Comparison of ENCODE assay signal across 23 cellular contexts in genomic region chr12:93568091-93568490, GRCh38. TPM values are rescaled to one million over a fixed set of nuclear protein-coding genes. Genes with fewer than 3 reads are reported as not detected.
DNase-seq lines count a peak whose midpoint lies in the region; ATAC-seq and TF ChIP-seq lines count a peak whose summit lies in the region.
"Had no signal": no experiment of that assay in that cellular context is flagged by ENCODE, and none has a peak within 500 bp of the region (broad histone marks: within the 10 kb centered on the region; RNA-seq: fewer than 3 reads in every experiment).

No MANE protein-coding gene starts in this region.

- no TSS peak for BruUV-seq in Panc1 (replicated peaks; lab: Mats Ljungman, UMichigan)

- no peak for DNase-seq in stimulated activated naive CD8-positive, alpha-beta T cell treated with anti-CD3 and anti-CD28 coated beads, Interleukin-15, amount 100 ng/mL, for 72 hours
- DNase-seq in Panc1 (ENCODE audit: low read depth, low spot score) (no peak), immature natural killer cell (no peak), Right ventricle myocardium inferior (ENCODE audit: missing footprints) (no peak)
- DNase-seq: activated CD4-positive, alpha-beta T cell treated with anti-CD3 and anti-CD28 coated beads, Interleukin-2, amount 50 U/mL, for 1 hour; activated naive CD4-positive, alpha-beta T cell treated with anti-CD3 and anti-CD28 coated beads, Interleukin-2, amount 50 U/mL, for 16 hours; COR-L47; endodermal cell; H9; left cardiac atrium; NCI-H1417 treated with DMSO at 0.1 percent for 48 hours; NCI-H2107; NCI-H510A; NK-92 treated with Interleukin-12 subunit alpha and Interleukin-12 subunit beta, amount 100 ng/mL, for 24 hours; small intestine; stimulated activated CD4-positive, alpha-beta T cell treated with anti-CD3 and anti-CD28 coated beads, Interleukin-2, amount 100 ng/mL, for 48 hours; stimulated activated naive CD8-positive, alpha-beta T cell treated with anti-CD3 and anti-CD28 coated beads, Interleukin-15, Interleukin-2, amounts not matched to agents 100 U/mL and 50 U/mL, for 24 hours had no signal

- H3K27ac ChIP-seq in Panc1 (ENCODE audit: low read length) = peak overlapping the region; percentile 62
- H3K27ac ChIP-seq: RWPE1, tibial nerve had no signal

- H3K4me1 Mint-ChIP-seq in stimulated activated naive CD8-positive, alpha-beta T cell treated with anti-CD3 and anti-CD28 coated beads, Interleukin-15, Interleukin-2, amounts not matched to agents 100 ng/mL and 50 ng/mL, for 24 hours (ENCODE audit: low read depth) = peaks cover 23% of the 10 kb centered on the region
- H3K4me1 Mint-ChIP-seq in stimulated activated naive CD8-positive, alpha-beta T cell treated with anti-CD3 and anti-CD28 coated beads, Interleukin-15, amount 100 ng/mL, for 72 hours = peaks cover 21% of the 10 kb centered on the region
- H3K4me1 Mint-ChIP-seq in immature natural killer cell = peaks cover 17 to 18% of the 10 kb centered on the region in 2 donors

- POLR2A ChIA-PET in Panc1 (lab: Charles Lee) = no interaction called here

- intact Hi-C loops in Panc1 (cut with micrococcal nuclease; ENCODE audit: unreplicated experiment) = loop anchor here (5.0 kb wide), 1 partner anchor 174 kb away; no protein-coding TSS in a partner anchor
- intact Hi-C loops in Right ventricle myocardium inferior (cut with DNase I) = loop anchor here (5.0 kb wide), 1 partner anchor 66 kb away; no protein-coding TSS in a partner anchor

- ATAC-seq in stimulated activated naive CD8-positive, alpha-beta T cell treated with anti-CD3 and anti-CD28 coated beads, Interleukin-15, amount 100 ng/mL, for 72 hours = no peak
- ATAC-seq in Panc1 (no peak), GM19397 (IDR thresholded peaks at IDR 0.05; ENCODE audit: unreplicated experiment) (no peak), Right ventricle myocardium inferior (no peak), HG03378 (IDR thresholded peaks at IDR 0.05; ENCODE audit: unreplicated experiment) (no peak)
- ATAC-seq: left cardiac atrium; SK-N-SH treated with all-trans-retinoic acid at 6 μM for 48 hours; stimulated activated naive CD8-positive, alpha-beta T cell treated with anti-CD3 and anti-CD28 coated beads, Interleukin-15, Interleukin-2, amounts not matched to agents 100 U/mL and 50 U/mL, for 24 hours had no signal

- H3K4me1 ChIP-seq in Panc1 (ENCODE audit: control insufficient read depth, insufficient read depth, low read length) = peaks cover 25% of the 10 kb centered on the region

- H3K9me3 ChIP-seq in Panc1 (ENCODE audit: control insufficient read depth, insufficient read depth, low read depth, low read length) = no peaks in the 10 kb centered on the region
- H3K9me3 ChIP-seq: tibial nerve had no signal

- H3K9me3 Mint-ChIP-seq in stimulated activated naive CD8-positive, alpha-beta T cell treated with anti-CD3 and anti-CD28 coated beads, Interleukin-15, Interleukin-2, amounts not matched to agents 100 ng/mL and 50 ng/mL, for 24 hours = no peaks in the 10 kb centered on the region
- no peaks in the 10 kb centered on the region for H3K9me3 Mint-ChIP-seq in stimulated activated naive CD8-positive, alpha-beta T cell treated with anti-CD3 and anti-CD28 coated beads, Interleukin-15, amount 100 ng/mL, for 72 hours
- H3K9me3 Mint-ChIP-seq in immature natural killer cell = peaks cover 0 to 1% (median 0%) of the 10 kb centered on the region in 6 donors
- H3K9me3 Mint-ChIP-seq: endodermal cell had no signal

- no peaks in the 10 kb centered on the region for H3K27me3 ChIP-seq in Panc1 (ENCODE audit: control insufficient read depth, insufficient read depth, low read length)

- in situ Hi-C loops in Panc1 (cut with HindIII; ENCODE audit: low pct_unique_long_range_greater_than_20kb, low sequenced_read_pairs) = no loop called here

- CTCF ChIA-PET in Panc1 (lab: Charles Lee) = interaction anchor here (0.7 kb wide), 1 partner anchor 33 kb away, joined by 3 read pairs; no protein-coding TSS in a partner anchor

- peaks cover 16% of the 10 kb centered on the region for H3K27me3 Mint-ChIP-seq in stimulated activated naive CD8-positive, alpha-beta T cell treated with anti-CD3 and anti-CD28 coated beads, Interleukin-15, Interleukin-2, amounts not matched to agents 100 ng/mL and 50 ng/mL, for 24 hours
- H3K27me3 Mint-ChIP-seq in stimulated activated naive CD8-positive, alpha-beta T cell treated with anti-CD3 and anti-CD28 coated beads, Interleukin-15, amount 100 ng/mL, for 72 hours = no peaks in the 10 kb centered on the region
- H3K27me3 Mint-ChIP-seq in immature natural killer cell (ENCODE audit: low read depth in 3 of 3) = peaks cover 4 to 17% (median 7%) of the 10 kb centered on the region in 3 donors

- H3K36me3 ChIP-seq in Panc1 (ENCODE audit: control insufficient read depth, insufficient read depth, low read length) = no peaks in the 10 kb centered on the region

- no peak overlapping the region for H3K4me3 ChIP-seq in Panc1 (ENCODE audit: low read depth in 2 of 2, low read length in 2 of 2)
- H3K4me3 ChIP-seq: tibial nerve had no signal

- no peak for TF ChIP-seq CTCF in Panc1 (IDR thresholded peaks at IDR 0.05)

- H3K36me3 Mint-ChIP-seq in stimulated activated naive CD8-positive, alpha-beta T cell treated with anti-CD3 and anti-CD28 coated beads, Interleukin-15, Interleukin-2, amounts not matched to agents 100 ng/mL and 50 ng/mL, for 24 hours (ENCODE audit: low read depth) = no peaks in the 10 kb centered on the region
- H3K36me3 Mint-ChIP-seq in immature natural killer cell = peaks cover 13 to 26% (median 19%) of the 10 kb centered on the region in 3 donors

- H3K4me3 Mint-ChIP-seq in stimulated activated naive CD8-positive, alpha-beta T cell treated with anti-CD3 and anti-CD28 coated beads, Interleukin-15, Interleukin-2, amounts not matched to agents 100 ng/mL and 50 ng/mL, for 24 hours = peak overlapping the region; percentile 1
- H3K4me3 Mint-ChIP-seq in stimulated activated naive CD8-positive, alpha-beta T cell treated with anti-CD3 and anti-CD28 coated beads, Interleukin-15, amount 100 ng/mL, for 72 hours = no peak overlapping the region
- H3K4me3 Mint-ChIP-seq in immature natural killer cell = peak overlapping the region; percentile 10 to 41 (median 36)
- H3K4me3 Mint-ChIP-seq: endodermal cell, H9 had no signal

- peak overlapping the region; percentile 2 for H3K27ac Mint-ChIP-seq in stimulated activated naive CD8-positive, alpha-beta T cell treated with anti-CD3 and anti-CD28 coated beads, Interleukin-15, Interleukin-2, amounts not matched to agents 100 ng/mL and 50 ng/mL, for 24 hours
- H3K27ac Mint-ChIP-seq in stimulated activated naive CD8-positive, alpha-beta T cell treated with anti-CD3 and anti-CD28 coated beads, Interleukin-15, amount 100 ng/mL, for 72 hours = no peak overlapping the region
- H3K27ac Mint-ChIP-seq in immature natural killer cell = peak overlapping the region in 5 of 6 donors; percentile 8 to 53 (median 32)
- H3K27ac Mint-ChIP-seq: endodermal cell, H9 had no signal

RNA-seq across cellular contexts. Expression of gene SOCS2, which starts 4.4 kb away (rescaled TPM):
- total RNA-seq in Panc1 (2021; ENCODE audit: unreplicated experiment) (33.8 TPM), Right ventricle myocardium inferior (7.2 TPM)
- polyA plus RNA-seq in Panc1 (2012; ENCODE audit: insufficient read length) = 16.7 TPM
- 10 to 100 TPM; 20.2 to 28.8 (median 25.9) TPM for polyA plus RNA-seq in immature natural killer cell

Comparison
In these comparisons a context has a peak if more than half of its experiments do, and no peak if none do; other contexts are left out.
1. H3K27ac Mint-ChIP-seq: peak in stimulated activated naive CD8-positive, alpha-beta T cell treated with anti-CD3 and anti-CD28 coated beads, Interleukin-15, Interleukin-2, amounts not matched to agents 100 ng/mL and 50 ng/mL, for 24 hours (single experiment) and immature natural killer cell (5 of 6); none in stimulated activated naive CD8-positive, alpha-beta T cell treated with anti-CD3 and anti-CD28 coated beads, Interleukin-15, amount 100 ng/mL, for 72 hours (0 of 2).
2. H3K4me3 Mint-ChIP-seq: peak in stimulated activated naive CD8-positive, alpha-beta T cell treated with anti-CD3 and anti-CD28 coated beads, Interleukin-15, Interleukin-2, amounts not matched to agents 100 ng/mL and 50 ng/mL, for 24 hours (single experiment) and immature natural killer cell (5 of 5); none in stimulated activated naive CD8-positive, alpha-beta T cell treated with anti-CD3 and anti-CD28 coated beads, Interleukin-15, amount 100 ng/mL, for 72 hours (0 of 2).